ENCODE assay signal across 14 cellular contexts in genomic region chr3:52038227-52038626, GRCh38.
"Had no signal": no experiment of that assay in that cellular context is flagged by ENCODE, and none has a peak within 500 bp of the region (broad histone marks: within the 10 kb centered on the region; RNA-seq: fewer than 3 reads in every experiment).

No MANE protein-coding gene starts in this region.

- H3K4me3 ChIP-seq: psoas muscle, sigmoid colon, testis had no signal

- H3K9me3 ChIP-seq: psoas muscle, sigmoid colon, testis had no signal

- DNase-seq: activated CD4-positive, alpha-beta T cell treated with anti-CD3 and anti-CD28 coated beads, Interleukin-2, amount 50 U/mL, for 48 hours; activated CD4-positive, CD25-positive, alpha-beta regulatory T cell treated with anti-CD3 and anti-CD28 coated beads, Interleukin-2, amount 50 U/mL, for 72 hours; activated effector memory CD4-positive, alpha-beta T cell treated with anti-CD3 and anti-CD28 coated beads, Interleukin-2, amount 50 U/mL, for 16 hours; activated T-cell treated with anti-CD3 and anti-CD28 coated beads, Interleukin-2, amount 50 U/mL, for 4 hours; effector CD4-positive, alpha-beta T cell; psoas muscle; sigmoid colon; stimulated activated CD4-positive, alpha-beta T cell treated with anti-CD3 and anti-CD28 coated beads, Interleukin-12 subunit alpha, Interleukin-12 subunit beta, amount 100 ng/mL, for 4 hours; stimulated activated naive CD4-positive, alpha-beta T cell treated with Interleukin-2 at 50 U/mL for 16 hours; T-helper 2 cell; testis had no signal

- H3K36me3 ChIP-seq: sigmoid colon had no signal

- H3K4me1 ChIP-seq: sigmoid colon had no signal

- FAIRE-seq: colon, urothelium cell line had no signal

- ATAC-seq: activated T-cell treated with anti-CD3 and anti-CD28 coated beads, Interleukin-2, amount 50 U/mL, for 4 hours; natural killer cell treated with Interleukin-12 subunit alpha and Interleukin-12 subunit beta and Interleukin-15 and Interleukin-18, amount 100 ng/mL, for 72 hours; psoas muscle had no signal

- H3K27me3 ChIP-seq: sigmoid colon, testis had no signal

- H3K27ac ChIP-seq: psoas muscle, sigmoid colon, testis had no signal
